Comparison of ENCODE assay signal across 22 cellular contexts in the genomic region with DNA sequence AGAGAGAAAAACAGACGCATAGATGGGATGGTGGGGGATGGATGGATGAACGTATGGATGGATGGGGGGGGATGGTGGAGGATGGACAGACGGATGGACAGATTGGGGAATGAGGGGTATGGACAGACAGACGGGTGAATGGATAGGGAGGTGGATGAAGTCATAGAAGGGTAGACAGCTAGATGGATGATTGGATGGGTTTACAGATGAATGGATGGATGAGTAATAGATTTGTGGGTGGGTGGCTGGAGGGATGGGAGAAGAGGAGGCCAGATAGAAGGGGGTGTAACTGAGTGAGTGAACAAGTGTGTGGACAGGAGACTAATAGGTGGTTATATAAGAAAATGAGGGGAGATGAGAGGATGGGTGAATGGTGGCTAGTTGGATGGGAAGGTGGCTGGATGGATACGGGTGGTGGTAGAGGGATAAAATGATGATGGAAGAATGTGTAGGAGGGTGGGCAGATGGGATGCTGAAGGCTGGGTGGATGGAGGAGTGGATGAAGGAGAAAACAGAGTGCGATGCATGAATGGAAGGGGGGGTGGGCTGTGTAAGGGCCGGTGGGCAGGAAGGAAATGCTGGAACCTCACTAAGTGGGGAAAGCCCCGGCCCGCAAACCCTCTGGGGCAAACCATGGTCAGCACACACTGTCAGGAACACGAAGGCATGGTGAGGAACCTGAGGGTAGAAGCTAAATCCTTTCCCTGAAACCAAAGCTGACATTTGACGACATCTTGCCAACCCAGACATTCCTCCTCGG. TPM values are rescaled to one million over a fixed set of nuclear protein-coding genes. Genes with fewer than 3 reads are reported as not detected.
DNase-seq lines count a peak whose midpoint lies in the region; ATAC-seq and TF ChIP-seq lines count a peak whose summit lies in the region.
"Had no signal": no experiment of that assay in that cellular context is flagged by ENCODE, and none has a peak within 500 bp of the region (broad histone marks: within the 10 kb centered on the region; RNA-seq: fewer than 3 reads in every experiment).

No MANE protein-coding gene starts in this region.

- no peaks in the 10 kb centered on the region for H4K20me1 ChIP-seq in H9 (ENCODE audit: control insufficient read depth, insufficient read depth, insufficient read length)

- no peak overlapping the region for H3K9ac ChIP-seq in skeletal muscle satellite cell (ENCODE audit: low read depth, low read length)
- no peak overlapping the region for H3K9ac ChIP-seq in H9 (ENCODE audit: extremely low read depth, insufficient read length, low read length)

- H3K79me1 ChIP-seq in H9 (ENCODE audit: insufficient read depth, low read depth, low read length, poor library complexity, severe bottlenecking) = no peaks in the 10 kb centered on the region

- no peak overlapping the region for H2AK5ac ChIP-seq in H9 (ENCODE audit: insufficient read length, low read length)

- H3K14ac ChIP-seq in H9 (ENCODE audit: insufficient read depth, low read length) = no peak overlapping the region

- H3K23me2 ChIP-seq in H9 (ENCODE audit: insufficient read length, low read depth, low read length, poor library complexity, severe bottlenecking) = no peaks in the 10 kb centered on the region

- no peak for TF ChIP-seq CTCF in heart right ventricle (IDR thresholded peaks at IDR 0.05)
- TF ChIP-seq CTCF in H9 (conservative IDR thresholded peaks at IDR 0.05) = no peak

- H2BK20ac ChIP-seq in H9 (ENCODE audit: low read depth, low read length, poor library complexity, severe bottlenecking) = no peak overlapping the region

- H3K4ac ChIP-seq in H9 (ENCODE audit: low read depth, low read length) = no peak overlapping the region

- no peak overlapping the region for H4K91ac ChIP-seq in H9 (ENCODE audit: insufficient read length, low read depth, low read length)

- H3K4me1 Mint-ChIP-seq in H9 = peaks cover 14 to 21% of the 10 kb centered on the region in 2 experiments
- H3K4me1 Mint-ChIP-seq: activated CD4-positive, alpha-beta memory T cell treated with anti-CD3 and anti-CD28 coated beads, Interleukin-2, amount 10 ng/mL, durations not matched to agents 7 days and 5 days; stimulated activated effector memory CD8-positive, alpha-beta T cell treated with anti-CD3 and anti-CD28 coated beads, Interleukin-12 subunit alpha, Interleukin-12 subunit beta, amount 100 ng/mL, for 72 hours had no signal

- no peak overlapping the region for H3T11ph ChIP-seq in H9 (ENCODE audit: low read length)

- no peak overlapping the region for H2AFZ ChIP-seq in H9 (ENCODE audit: low read length)

- H3K4me1 ChIP-seq in heart right ventricle (peaks cover 21 to 61% (median 46%) of the 10 kb centered on the region in 9 donors), skeletal muscle satellite cell (ENCODE audit: control insufficient read depth, insufficient read depth, low read length) (peaks cover 47% of the 10 kb centered on the region), H9 (ENCODE audit: insufficient read depth, low read length) (peaks cover 6% of the 10 kb centered on the region; the same call in 1 of the 2 replicates)

- no peaks in the 10 kb centered on the region for H3K9me3 ChIP-seq in heart right ventricle
- no peaks in the 10 kb centered on the region for H3K9me3 ChIP-seq in skeletal muscle satellite cell (replicated peaks; ENCODE audit: low read length)
- H3K9me3 ChIP-seq in H9 (ENCODE audit: control insufficient read depth, low read depth, low read length) = no peaks in the 10 kb centered on the region
- H3K9me3 ChIP-seq: heart left ventricle, lower lobe of right lung, testis had no signal

- no peak overlapping the region for H3K27ac Mint-ChIP-seq in H9
- H3K27ac Mint-ChIP-seq: activated CD4-positive, alpha-beta memory T cell treated with anti-CD3 and anti-CD28 coated beads, Interleukin-2, amount 10 ng/mL, durations not matched to agents 7 days and 5 days; activated naive CD4-positive, alpha-beta T cell treated with anti-CD3 and anti-CD28 coated beads for 36 hours; effector memory CD8-positive, alpha-beta T cell; stimulated activated effector memory CD8-positive, alpha-beta T cell treated with anti-CD3 and anti-CD28 coated beads, Interleukin-12 subunit alpha, Interleukin-12 subunit beta, amount 100 ng/mL, for 72 hours had no signal

- intact Hi-C loops in Right ventricle myocardium inferior (cut with DNase I) = no loop called here
- intact Hi-C loops in heart right ventricle (cut with DNase I) = no loop called here

- ATAC-seq in Right ventricle myocardium inferior (no peak), heart right ventricle (no peak), HG03457 (IDR thresholded peaks at IDR 0.05; ENCODE audit: unreplicated experiment) (no peak)
- ATAC-seq: effector memory CD8-positive, alpha-beta T cell; HepG2; stimulated activated effector memory CD8-positive, alpha-beta T cell treated with anti-CD3 and anti-CD28 coated beads, Interleukin-12 subunit alpha, Interleukin-12 subunit beta, amount 100 ng/mL, for 72 hours had no signal

- no peak overlapping the region for H4K8ac ChIP-seq in H9 (replicated peaks; ENCODE audit: insufficient read length, low read depth, low read length)

- no peak overlapping the region for H2BK120ac ChIP-seq in H9 (ENCODE audit: low read depth, low read length, poor library complexity, severe bottlenecking)

- no peak overlapping the region for H3K18ac ChIP-seq in H9 (ENCODE audit: insufficient read length, low read depth, low read length)

- no peak overlapping the region for H3K4me3 Mint-ChIP-seq in H9
- H3K4me3 Mint-ChIP-seq: activated CD4-positive, alpha-beta memory T cell treated with anti-CD3 and anti-CD28 coated beads, Interleukin-2, amount 10 ng/mL, durations not matched to agents 7 days and 5 days; activated naive CD4-positive, alpha-beta T cell treated with anti-CD3 and anti-CD28 coated beads for 36 hours; effector memory CD8-positive, alpha-beta T cell; stimulated activated effector memory CD8-positive, alpha-beta T cell treated with anti-CD3 and anti-CD28 coated beads, Interleukin-12 subunit alpha, Interleukin-12 subunit beta, amount 100 ng/mL, for 72 hours had no signal

- no peak overlapping the region for H2BK5ac ChIP-seq in H9 (ENCODE audit: insufficient read length, low read length)

- H3K36me3 ChIP-seq in heart right ventricle (no peaks in the 10 kb centered on the region), skeletal muscle satellite cell (ENCODE audit: insufficient read depth, low read length) (no peaks in the 10 kb centered on the region)
- H3K36me3 ChIP-seq: heart left ventricle, lower lobe of right lung had no signal

- no peaks in the 10 kb centered on the region for H3K79me2 ChIP-seq in H9 (ENCODE audit: insufficient read depth, low read length)

- 81 to 82% methylated on average over 12 of the region's 12 CpGs for WGBS in heart right ventricle, 2 donors
- WGBS in H9 (ENCODE audit: extremely low coverage, insufficient read length, low lambda C conversion rate) = 100% methylated on average over 3 of the region's 12 CpGs

- H3K27me3 ChIP-seq in heart right ventricle = no peaks in the 10 kb centered on the region
- peaks cover 12% of the 10 kb centered on the region for H3K27me3 ChIP-seq in skeletal muscle satellite cell (ENCODE audit: control insufficient read depth, insufficient read depth, low read length)
- no peaks in the 10 kb centered on the region for H3K27me3 ChIP-seq in H9 (ENCODE audit: insufficient read depth, low read length)
- H3K27me3 ChIP-seq: heart left ventricle, testis had no signal

- H3K4me3 ChIP-seq in heart right ventricle (no peak overlapping the region), skeletal muscle satellite cell (ENCODE audit: low read length) (no peak overlapping the region)
- H3K4me3 ChIP-seq: heart left ventricle, lower lobe of right lung, SK-N-MC, testis had no signal

- H3K4me2 ChIP-seq in skeletal muscle satellite cell (ENCODE audit: low read length) (peak overlapping the region; percentile 44), H9 (ENCODE audit: insufficient read depth, insufficient read length, low read length) (no peak overlapping the region)

- no peak overlapping the region for H2BK12ac ChIP-seq in H9 (ENCODE audit: insufficient read length, low read depth, low read length)

- H2BK15ac ChIP-seq in H9 (ENCODE audit: low read depth, low read length) = no peak overlapping the region

- H4K5ac ChIP-seq in H9 (ENCODE audit: insufficient read length, low read depth, low read length) = no peak overlapping the region

- H3K9me3 Mint-ChIP-seq in H9 = no peaks in the 10 kb centered on the region; a peak in 1 of 5 replicates
- H3K9me3 Mint-ChIP-seq: activated CD4-positive, alpha-beta memory T cell treated with anti-CD3 and anti-CD28 coated beads, Interleukin-2, amount 10 ng/mL, durations not matched to agents 7 days and 5 days; activated naive CD4-positive, alpha-beta T cell treated with anti-CD3 and anti-CD28 coated beads for 36 hours; effector memory CD8-positive, alpha-beta T cell; stimulated activated effector memory CD8-positive, alpha-beta T cell treated with anti-CD3 and anti-CD28 coated beads, Interleukin-12 subunit alpha, Interleukin-12 subunit beta, amount 100 ng/mL, for 72 hours had no signal

- DNase-seq in Right ventricle myocardium inferior (ENCODE audit: missing footprints) = peak; percentile 45
- no peak for DNase-seq in heart right ventricle
- DNase-seq in iris pigment epithelial cell (ENCODE audit: low read depth) = peak; percentile 18
- no peak for DNase-seq in GM19240 (ENCODE audit: insufficient read length, low spot score)
- DNase-seq in putamen (ENCODE audit: low spot score) = no peak
- no peak for DNase-seq in H9
- DNase-seq: activated CD4-positive, alpha-beta memory T cell treated with anti-CD3 and anti-CD28 coated beads, Interleukin-2, amount 10 ng/mL, durations not matched to agents 7 days and 5 days; activated naive CD4-positive, alpha-beta T cell treated with anti-CD3 and anti-CD28 coated beads for 36 hours; anterior cingulate cortex; C1 segment of cervical spinal cord; effector memory CD8-positive, alpha-beta T cell; lower lobe of right lung; NCI-H1417 treated with DMSO at 0.1 percent for 48 hours; NCI-H510A treated with DMSO at 0.1 percent for 48 hours; retina; testis had no signal

- H3K36me3 Mint-ChIP-seq in H9 (ENCODE audit: insufficient read depth in 1 of 3, low read depth in 3 of 3) = no peaks in the 10 kb centered on the region
- H3K36me3 Mint-ChIP-seq: stimulated activated effector memory CD8-positive, alpha-beta T cell treated with anti-CD3 and anti-CD28 coated beads, Interleukin-12 subunit alpha, Interleukin-12 subunit beta, amount 100 ng/mL, for 72 hours had no signal

- no peaks in the 10 kb centered on the region; the same call in 1 of the 2 replicates for H3K27me3 Mint-ChIP-seq in H9 (ENCODE audit: low read depth)
- H3K27me3 Mint-ChIP-seq: activated CD4-positive, alpha-beta memory T cell treated with anti-CD3 and anti-CD28 coated beads, Interleukin-2, amount 10 ng/mL, durations not matched to agents 7 days and 5 days had no signal

- H3K23ac ChIP-seq in H9 (ENCODE audit: insufficient read length, low read depth, low read length) = no peak overlapping the region

- H3K56ac ChIP-seq in H9 (ENCODE audit: insufficient read length, low read depth, low read length) = no peak overlapping the region

- peak overlapping the region in 2 of 10 donors; percentile 8 to 27 for H3K27ac ChIP-seq in heart right ventricle
- H3K27ac ChIP-seq in H9 (ENCODE audit: insufficient read length, low read depth, low read length) = no peak overlapping the region
- H3K27ac ChIP-seq: SK-N-MC, testis had no signal

RNA-seq across cellular contexts. Expression of gene ARVCF, which starts 21.6 kb away (rescaled TPM):
- total RNA-seq in Right ventricle myocardium inferior = 30.5 TPM
- total RNA-seq in heart right ventricle = 10 to 100 TPM; 22.2 to 53.5 (median 32.1) TPM
- polyA plus RNA-seq in heart right ventricle = 10 to 100 TPM; 26.8 to 58.9 TPM
- 2.8 and 6.6 TPM in 2 replicates for total RNA-seq in skeletal muscle satellite cell (2012; rRNA removed)
- total RNA-seq in H9 (2021) = 40.7 and 41.1 TPM in 2 replicates

RNA-seq across cellular contexts. Expression of gene TANGO2, which starts 25.9 kb away (rescaled TPM):
- 54.6 TPM for total RNA-seq in Right ventricle myocardium inferior
- total RNA-seq in heart right ventricle = 100 to 1,000 TPM in 3 of 10 donors, 10 to 100 TPM in 7; 51.6 to 139 (median 94.2) TPM
- 10 to 100 TPM; 34.1 to 65.8 TPM for polyA plus RNA-seq in heart right ventricle
- total RNA-seq in skeletal muscle satellite cell (2012; rRNA removed) = 43.0 and 50.2 TPM in 2 replicates
- 14.6 and 22.9 TPM in 2 replicates for total RNA-seq in H9 (2021)

RNA-seq across cellular contexts. Expression of gene TXNRD2, which starts 53.4 kb away (rescaled TPM):
- total RNA-seq in Right ventricle myocardium inferior = 40.9 TPM
- total RNA-seq in heart right ventricle = 10 to 100 TPM; 28.5 to 59.9 (median 35.0) TPM
- polyA plus RNA-seq in heart right ventricle = 100 to 1,000 TPM in 1 of 2 donors, 10 to 100 TPM in 1; 25.8 to 103 TPM
- total RNA-seq in skeletal muscle satellite cell (2012; rRNA removed) = 21.3 and 23.4 TPM in 2 replicates
- 22.9 and 25.5 TPM in 2 replicates for total RNA-seq in H9 (2021)

RNA-seq across cellular contexts. Expression of gene COMT, which starts 53.5 kb away (rescaled TPM):
- total RNA-seq in Right ventricle myocardium inferior (104 TPM), heart right ventricle (100 to 1,000 TPM in 5 of 10 donors, 10 to 100 TPM in 5; 72.5 to 128 (median 101) TPM), H9 (2021) (42.2 and 43.3 TPM in 2 replicates)
- polyA plus RNA-seq in heart right ventricle = 100 to 1,000 TPM in 1 of 2 donors, 10 to 100 TPM in 1; 42.9 to 273 TPM
- 184 and 210 TPM in 2 replicates for total RNA-seq in skeletal muscle satellite cell (2012; rRNA removed)

Comparison
In these comparisons a context has a peak if more than half of its experiments do, and no peak if none do; other contexts are left out.
1. DNase-seq: peak in Right ventricle myocardium inferior (single experiment) and iris pigment epithelial cell (single experiment); none in heart right ventricle (0 of 2), GM19240 (single experiment), putamen (single experiment) and H9 (single experiment).